1 cellular context compared by ENCODE assay signal in the genomic region with DNA sequence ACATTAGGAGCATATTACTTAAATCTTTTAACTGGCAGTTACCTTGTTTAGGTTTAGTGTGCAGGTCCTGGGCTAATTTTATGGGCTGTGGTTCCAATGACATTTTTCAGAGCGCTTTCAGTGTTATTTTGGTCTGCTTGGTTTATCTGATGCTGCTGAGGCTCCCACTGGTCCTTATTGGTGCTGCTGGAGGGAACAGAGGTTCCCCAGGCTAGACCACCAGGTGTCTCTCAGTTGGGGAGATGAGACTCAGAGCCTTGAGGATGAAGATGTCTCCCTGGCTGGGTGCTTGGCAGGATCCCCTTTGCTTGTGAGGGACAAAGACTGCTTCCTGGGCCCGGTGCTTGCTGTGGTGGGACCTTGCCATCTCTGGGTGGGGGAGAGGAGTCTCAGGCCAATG.
TF ChIP-seq lines count a peak whose summit lies in the region.

No MANE protein-coding gene starts in this region.

TF ChIP-seq in IMR-90, 13 proteins besides CTCF, POLR2A, EP300 and RAD21:
- TF ChIP-seq RCOR1 (IDR thresholded peaks at IDR 0.05; ENCODE audit: insufficient replicate concordance, low read length) (no peak), FOS (IDR thresholded peaks at IDR 0.05; ENCODE audit: low read depth, low read length) (no peak), RFX5 (IDR thresholded peaks at IDR 0.05; ENCODE audit: low read depth, low read length) (no peak), CEBPB (IDR thresholded peaks at IDR 0.05; ENCODE audit: low read depth, low read length) (no peak), MXI1 (IDR thresholded peaks at IDR 0.05; ENCODE audit: borderline replicate concordance, low read depth, low read length) (no peak), SMC3 (IDR thresholded peaks at IDR 0.05; ENCODE audit: low read depth, low read length) (no peak), MAZ (IDR thresholded peaks at IDR 0.05; ENCODE audit: borderline replicate concordance, low read depth, low read length) (no peak), CHD1 (IDR thresholded peaks at IDR 0.05; ENCODE audit: low read depth, low read length) (no peak), BHLHE40 (IDR thresholded peaks at IDR 0.05; ENCODE audit: low read depth, low read length) (no peak), NFE2L2 (IDR thresholded peaks at IDR 0.05; ENCODE audit: low read depth, low read length) (no peak)
- TF ChIP-seq, protein P1, sequence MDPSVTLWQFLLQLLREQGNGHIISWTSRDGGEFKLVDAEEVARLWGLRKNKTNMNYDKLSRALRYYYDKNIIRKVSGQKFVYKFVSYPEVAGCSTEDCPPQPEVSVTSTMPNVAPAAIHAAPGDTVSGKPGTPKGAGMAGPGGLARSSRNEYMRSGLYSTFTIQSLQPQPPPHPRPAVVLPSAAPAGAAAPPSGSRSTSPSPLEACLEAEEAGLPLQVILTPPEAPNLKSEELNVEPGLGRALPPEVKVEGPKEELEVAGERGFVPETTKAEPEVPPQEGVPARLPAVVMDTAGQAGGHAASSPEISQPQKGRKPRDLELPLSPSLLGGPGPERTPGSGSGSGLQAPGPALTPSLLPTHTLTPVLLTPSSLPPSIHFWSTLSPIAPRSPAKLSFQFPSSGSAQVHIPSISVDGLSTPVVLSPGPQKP (IDR thresholded peaks at IDR 0.05; ENCODE audit: borderline replicate concordance, low read depth, low read length), result no peak
- TF ChIP-seq, protein P2, sequence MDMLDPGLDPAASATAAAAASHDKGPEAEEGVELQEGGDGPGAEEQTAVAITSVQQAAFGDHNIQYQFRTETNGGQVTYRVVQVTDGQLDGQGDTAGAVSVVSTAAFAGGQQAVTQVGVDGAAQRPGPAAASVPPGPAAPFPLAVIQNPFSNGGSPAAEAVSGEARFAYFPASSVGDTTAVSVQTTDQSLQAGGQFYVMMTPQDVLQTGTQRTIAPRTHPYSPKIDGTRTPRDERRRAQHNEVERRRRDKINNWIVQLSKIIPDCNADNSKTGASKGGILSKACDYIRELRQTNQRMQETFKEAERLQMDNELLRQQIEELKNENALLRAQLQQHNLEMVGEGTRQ (IDR thresholded peaks at IDR 0.05; ENCODE audit: low read depth, low read length), result no peak
